7 cellular contexts compared by ENCODE assay signal in the genomic region with DNA sequence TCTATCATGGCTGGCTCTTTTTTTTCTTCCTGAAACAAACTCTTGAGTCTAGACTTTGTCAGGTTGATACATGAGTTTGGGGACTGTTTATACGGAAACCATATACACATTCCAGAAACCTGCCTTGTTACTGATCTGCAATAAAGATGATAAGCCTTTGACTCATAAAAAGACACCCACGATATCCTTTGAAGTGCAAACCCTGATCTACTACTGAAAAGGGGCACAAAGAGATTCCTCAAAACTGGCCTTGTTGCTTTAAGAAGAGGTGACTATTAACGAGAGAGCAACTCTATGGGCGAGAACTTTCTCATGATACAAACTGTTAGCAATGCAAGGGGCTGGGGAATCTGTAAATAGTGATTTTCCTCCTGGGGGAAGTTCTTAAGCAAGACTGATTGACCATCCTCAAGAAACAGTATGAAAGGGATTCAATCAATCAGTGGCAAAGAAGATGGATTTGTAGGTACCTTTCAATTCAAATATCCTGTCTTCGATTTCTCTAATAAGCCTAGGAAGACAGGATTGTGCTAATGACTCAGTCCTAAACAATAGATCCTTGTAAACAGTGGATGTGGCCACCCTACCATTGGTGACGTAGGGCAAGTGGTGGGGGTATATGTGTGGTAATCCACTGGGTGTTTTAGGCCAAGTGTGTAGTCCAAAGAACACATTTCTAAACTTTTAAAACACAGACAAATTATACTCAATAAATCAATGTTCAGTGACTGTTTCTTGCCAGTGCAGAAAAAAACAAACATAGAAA.
DNase-seq lines count a peak whose midpoint lies in the region; ATAC-seq, FAIRE-seq and TF ChIP-seq lines count a peak whose summit lies in the region.
"Not testable (repeated sequence)": the region's sequence is repeated elsewhere in the genome, so short reads cannot be mapped to it uniquely, and the experiment has no call there.

No MANE protein-coding gene starts in this region.

- not testable (repeated sequence) for H2BK120ac ChIP-seq in mesenchymal stem cell (ENCODE audit: low read depth, low read length)

- DNase-seq in HCT116 (ENCODE audit: low read depth, low spot score) (peak; percentile 83), bronchial epithelial cell (ENCODE audit: low read depth) (peak; percentile 80), hepatocyte (ENCODE audit: low spot score) (peak; percentile 34), mesenchymal stem cell (peak; percentile 69), small intestine (peak; percentile 24)
- DNase-seq in Panc1 (ENCODE audit: low read depth, low spot score) = not testable (repeated sequence)

- H3K9me3 Mint-ChIP-seq in activated T-helper 17 cell treated with anti-CD3 and anti-CD28 coated beads, Interleukin-2, amount 50 U/mL, for 72 hours = not testable (repeated sequence)

- not testable (repeated sequence) for TF ChIP-seq POLR2A in HCT116 (IDR thresholded peaks at IDR 0.05; ENCODE audit: borderline replicate concordance, extremely low read depth, insufficient read depth, insufficient read length)

- H3K36me3 Mint-ChIP-seq in activated T-helper 17 cell treated with anti-CD3 and anti-CD28 coated beads, Interleukin-2, amount 50 U/mL, for 72 hours (ENCODE audit: low read depth) = not testable (repeated sequence)

- H4K8ac ChIP-seq in mesenchymal stem cell (ENCODE audit: low read length) = not testable (repeated sequence)

- H3K79me2 ChIP-seq in HCT116 (ENCODE audit: insufficient read depth, low read length); hepatocyte: not testable (repeated sequence)

- peaks cover 20 to 66% of the 10 kb centered on the region in 2 experiments for H3K4me1 ChIP-seq in HCT116 (ENCODE audit: control insufficient read depth in 1 of 2, insufficient read depth in 2 of 2, low read length in 2 of 2)
- H3K4me1 ChIP-seq in Panc1 (ENCODE audit: control insufficient read depth, insufficient read depth, low read length); mesenchymal stem cell (ENCODE audit: control insufficient read depth, insufficient read depth, low read depth, low read length); small intestine (ENCODE audit: control insufficient read depth in 2 of 2, insufficient read depth in 1 of 2, low read depth in 1 of 2, low read length in 1 of 2): not testable (repeated sequence)
- peaks cover 11% of the 10 kb centered on the region for H3K4me1 ChIP-seq in hepatocyte (ENCODE audit: insufficient read depth)

- peak overlapping the region; percentile 43 for H3K27ac Mint-ChIP-seq in activated T-helper 17 cell treated with anti-CD3 and anti-CD28 coated beads, Interleukin-2, amount 50 U/mL, for 72 hours

- not testable (repeated sequence) for H2AK5ac ChIP-seq in mesenchymal stem cell (ENCODE audit: low read length, severe bottlenecking)

- H2BK12ac ChIP-seq in mesenchymal stem cell (ENCODE audit: low read length in 2 of 2) = not testable (repeated sequence)

- H3K9me2 ChIP-seq in HCT116 (ENCODE audit: insufficient read depth); hepatocyte (replicated peaks; ENCODE audit: insufficient read depth): not testable (repeated sequence)

- intact Hi-C loops in HCT116 (cut with micrococcal nuclease) = loop anchor here (5.0 kb wide), 3 partner anchors 64 to 196 kb away; no protein-coding TSS in a partner anchor
- intact Hi-C loops in Panc1 (cut with micrococcal nuclease; ENCODE audit: unreplicated experiment) = not testable (repeated sequence)

- FAIRE-seq in bronchial epithelial cell (lab: Jason Lieb, UNC); small intestine (lab: Jason Lieb, UNC): not testable (repeated sequence)

- H4K91ac ChIP-seq in mesenchymal stem cell (ENCODE audit: low read length) = not testable (repeated sequence)

- not testable (repeated sequence) for H2BK5ac ChIP-seq in mesenchymal stem cell (ENCODE audit: low read depth, low read length, poor library complexity, severe bottlenecking)

- 38% methylated on average over 6 of the region's 6 CpGs for WGBS in hepatocyte (ENCODE audit: low lambda C conversion rate, missing lambda C conversion rate)
- 13% methylated on average over 2 of the region's 6 CpGs for WGBS in mesenchymal stem cell
- WGBS in small intestine, 3 donors = 9 to 39% (median 26%) methylated on average over 6 of the region's 6 CpGs

- H3K4ac ChIP-seq in mesenchymal stem cell (ENCODE audit: low read depth in 1 of 2, low read length in 2 of 2) = not testable (repeated sequence)

- TF ChIP-seq CTCF in HCT116 (IDR thresholded peaks at IDR 0.05 in 2 of 3, conservative IDR thresholded peaks at IDR 0.05 in 1 of 3; ENCODE audit: borderline replicate concordance in 1 of 3, insufficient read depth in 1 of 3, low read depth in 2 of 3, low read length in 2 of 3); Panc1 (IDR thresholded peaks at IDR 0.05); bronchial epithelial cell (IDR thresholded peaks at IDR 0.05; ENCODE audit: insufficient read depth, low read length, severe bottlenecking); hepatocyte (IDR thresholded peaks at IDR 0.05; ENCODE audit: poor library complexity): not testable (repeated sequence)

- CTCF ChIA-PET in HCT116 (lab: Charles Lee); Panc1 (lab: Charles Lee): not testable (repeated sequence)

- H3K9me3 ChIP-seq in HCT116 (ENCODE audit: control insufficient read depth in 1 of 2, insufficient read depth in 1 of 2, low read depth in 1 of 2, low read length in 2 of 2); Panc1 (ENCODE audit: control insufficient read depth, insufficient read depth, low read depth, low read length); hepatocyte (ENCODE audit: low read depth); mesenchymal stem cell (ENCODE audit: control insufficient read depth, low read length); small intestine (ENCODE audit: control insufficient read depth, low read depth): not testable (repeated sequence)

- in situ Hi-C loops in Panc1 (cut with HindIII; ENCODE audit: low pct_unique_long_range_greater_than_20kb, low sequenced_read_pairs) = not testable (repeated sequence)

- BruUV-seq in HCT116 (replicated peaks; lab: Mats Ljungman, UMichigan) = TSS peak; percentile 78
- BruUV-seq in Panc1 (replicated peaks; lab: Mats Ljungman, UMichigan) = not testable (repeated sequence)

- POLR2A ChIA-PET in HCT116 (lab: Charles Lee); Panc1 (lab: Charles Lee): not testable (repeated sequence)

- H2AFZ ChIP-seq in HCT116 (ENCODE audit: low read depth, low read length, poor library complexity, severe bottlenecking); hepatocyte; mesenchymal stem cell (ENCODE audit: low read depth, low read length): not testable (repeated sequence)

- H3K4me2 ChIP-seq in HCT116 (ENCODE audit: low read length) (peak overlapping the region; percentile 65), hepatocyte (peak overlapping the region; percentile 20)
- H3K4me2 ChIP-seq in mesenchymal stem cell (ENCODE audit: low read length, poor library complexity, severe bottlenecking) = not testable (repeated sequence)

- peak; percentile 26; the same call in 1 of the 2 replicates for TF ChIP-seq RAD21 in HCT116 (IDR thresholded peaks at IDR 0.05; ENCODE audit: low read depth)

- H3K14ac ChIP-seq in mesenchymal stem cell (ENCODE audit: low read length in 2 of 2) = not testable (repeated sequence)

- H3K23ac ChIP-seq in mesenchymal stem cell (ENCODE audit: low read length in 2 of 2) = not testable (repeated sequence)

- not testable (repeated sequence) for H3K79me1 ChIP-seq in mesenchymal stem cell (replicated peaks; ENCODE audit: low read length, poor library complexity, severe bottlenecking)

- peak overlapping the region in 1 of 2 experiments; percentile 29; a peak in 1 of 4 replicates for H3K4me3 ChIP-seq in HCT116 (replicated peaks in 1 of 2; ENCODE audit: low read depth in 1 of 2, low read length in 2 of 2)
- H3K4me3 ChIP-seq in Panc1 (ENCODE audit: low read depth in 2 of 2, low read length in 2 of 2); bronchial epithelial cell (ENCODE audit: low read depth, low read length); hepatocyte; mesenchymal stem cell (ENCODE audit: insufficient read depth in 1 of 2, low read depth in 1 of 2, low read length in 2 of 2); small intestine (ENCODE audit: low read depth in 1 of 2, low read length in 2 of 2): not testable (repeated sequence)

- H4K20me1 ChIP-seq in HCT116 (ENCODE audit: insufficient read depth); hepatocyte (ENCODE audit: insufficient read depth, poor library complexity, severe bottlenecking): not testable (repeated sequence)

- H3K27me3 ChIP-seq in HCT116 (ENCODE audit: insufficient read depth, low read length); Panc1 (ENCODE audit: control insufficient read depth, insufficient read depth, low read length); bronchial epithelial cell (ENCODE audit: control insufficient read depth, insufficient read depth, low read length); hepatocyte; mesenchymal stem cell (ENCODE audit: control insufficient read depth in 1 of 2, insufficient read depth in 1 of 2, low read length in 2 of 2); small intestine (ENCODE audit: control insufficient read depth in 2 of 2, insufficient read depth in 2 of 2, low read length in 2 of 2): not testable (repeated sequence)

- H2BK15ac ChIP-seq in mesenchymal stem cell (ENCODE audit: low read depth, poor library complexity, severe bottlenecking) = not testable (repeated sequence)

- H3K36me3 ChIP-seq in HCT116 (ENCODE audit: control insufficient read depth in 1 of 2, insufficient read depth in 2 of 2, low read length in 2 of 2); Panc1 (ENCODE audit: control insufficient read depth, insufficient read depth, low read length); bronchial epithelial cell (ENCODE audit: control insufficient read depth, insufficient read depth, low read length); hepatocyte (replicated peaks; ENCODE audit: insufficient read depth, low read depth); mesenchymal stem cell (ENCODE audit: control insufficient read depth in 1 of 2, insufficient read depth in 2 of 2, low read depth in 1 of 2, low read length in 2 of 2); small intestine (ENCODE audit: control insufficient read depth in 2 of 2, insufficient read depth in 2 of 2, low read length in 2 of 2): not testable (repeated sequence)

- H3K27me3 Mint-ChIP-seq in activated T-helper 17 cell treated with anti-CD3 and anti-CD28 coated beads, Interleukin-2, amount 50 U/mL, for 72 hours = not testable (repeated sequence)

- H3K18ac ChIP-seq in mesenchymal stem cell (ENCODE audit: low read depth in 1 of 2, low read length in 2 of 2) = not testable (repeated sequence)

- H3K4me3 Mint-ChIP-seq in activated T-helper 17 cell treated with anti-CD3 and anti-CD28 coated beads, Interleukin-2, amount 50 U/mL, for 72 hours = not testable (repeated sequence)

- H3K27ac ChIP-seq in HCT116 (ENCODE audit: low read depth, low read length) (peak overlapping the region; percentile 86), hepatocyte (peak overlapping the region; percentile 84)
- H3K27ac ChIP-seq in Panc1 (ENCODE audit: low read length); mesenchymal stem cell (ENCODE audit: low read length, poor library complexity, severe bottlenecking); small intestine (ENCODE audit: low read depth in 1 of 2, low read length in 1 of 2): not testable (repeated sequence)

- RAD21 ChIA-PET in HCT116 (lab: Charles Lee; ENCODE audit: low non-redundant PET in 1 of 2, low total read pairs in 2 of 2, uncharacterized antibody in 2 of 2, unreplicated experiment in 2 of 2) = not testable (repeated sequence)

- H3K4me1 Mint-ChIP-seq in activated T-helper 17 cell treated with anti-CD3 and anti-CD28 coated beads, Interleukin-2, amount 50 U/mL, for 72 hours = not testable (repeated sequence)

- H3K9ac ChIP-seq in HCT116 (ENCODE audit: low read length) = peak overlapping the region; percentile 58
- not testable (repeated sequence) for H3K9ac ChIP-seq in mesenchymal stem cell (ENCODE audit: low read length)

- ATAC-seq in HCT116 (peak; percentile 78), Panc1 (peak; percentile 38; the same call in 1 of the 2 replicates)
- ATAC-seq in activated T-helper 17 cell treated with anti-CD3 and anti-CD28 coated beads, Interleukin-2, amount 50 U/mL, for 72 hours (replicated peaks) = peak; percentile 87
